14 cellular contexts compared by ENCODE assay signal in the genomic region with DNA sequence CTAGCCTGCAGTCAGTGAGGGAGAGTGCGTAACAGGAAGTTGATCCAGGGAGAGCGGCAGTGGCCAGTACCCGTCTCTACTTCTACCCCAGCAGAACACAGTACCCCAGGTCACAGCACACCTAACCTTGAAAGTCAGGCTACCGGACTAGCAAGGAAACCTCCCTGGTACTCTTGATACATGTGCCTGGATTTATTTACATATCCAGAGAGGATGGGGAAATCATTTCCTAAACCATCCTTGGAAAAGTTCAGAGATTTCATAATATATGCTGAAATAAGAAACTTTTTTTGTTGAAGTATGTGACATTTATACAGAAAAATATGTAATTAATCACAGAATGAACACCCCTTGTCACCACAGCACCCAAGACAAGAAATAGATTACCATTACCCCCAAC. TPM values are rescaled to one million over a fixed set of nuclear protein-coding genes. Genes with fewer than 3 reads are reported as not detected.
A peak's percentile ranks its signal among the peaks of the same experiment; 100 is the strongest.
DNase-seq lines count a peak whose midpoint lies in the region; ATAC-seq, FAIRE-seq and TF ChIP-seq lines count a peak whose summit lies in the region.
"Had no signal": no experiment of that assay in that cellular context is flagged by ENCODE, and none has a peak within 500 bp of the region (broad histone marks: within the 10 kb centered on the region; RNA-seq: fewer than 3 reads in every experiment).

No MANE protein-coding gene starts in this region.

- no CpG with 5 or more reads among the region's 4 CpGs for WGBS in IMR-90 (ENCODE audit: extremely low coverage in 2 of 2, insufficient read length in 1 of 2), 2 experiments

- H3K18ac ChIP-seq in IMR-90 (ENCODE audit: low read depth, low read length), result peak overlapping the region; percentile 86; the same call in 1 of the 2 replicates

- BruUV-seq in MCF 10A (replicated peaks; lab: Mats Ljungman, UMichigan), result no TSS peak
- BruUV-seq in IMR-90 (replicated peaks; lab: Mats Ljungman, UMichigan), result no TSS peak

- dilution Hi-C loops in IMR-90 (cut with HindIII; ENCODE audit: low sequenced_read_pairs, unreplicated experiment), result no loop called here

- peak overlapping the region; percentile 68 for H2BK5ac ChIP-seq in IMR-90 (ENCODE audit: low read depth, low read length, poor library complexity, severe bottlenecking)

- H3K27me3 ChIP-seq in breast epithelium, result no peaks in the 10 kb centered on the region
- H3K27me3 ChIP-seq in IMR-90 (ENCODE audit: control insufficient read depth, insufficient read depth, low read length), result no peaks in the 10 kb centered on the region
- H3K27me3 ChIP-seq: BLaER1 had no signal

- CTCF ChIA-PET in MCF 10A (lab: Yijun Ruan, JAX), result no interaction called here
- CTCF ChIA-PET in IMR-90 (lab: Yijun Ruan, JAX), result no interaction called here

- DNase-seq in MCF 10A (ENCODE audit: unreplicated experiment) (no peak), breast epithelium (ENCODE audit: low spot score in 2 of 2) (no peak), IMR-90 (peak; percentile 19), fibroblast of gingiva (ENCODE audit: low read depth) (peak; percentile 64), urothelium cell line (ENCODE audit: low spot score) (no peak), caudate nucleus (lab: John Stamatoyannopoulos, UW) (no peak)
- DNase-seq: AML-193, Calu3, DMS 273 treated with DMSO at 0.1 percent for 48 hours, H7 had no signal

- no peaks in the 10 kb centered on the region for H3K4me1 Mint-ChIP-seq in MCF 10A (ENCODE audit: insufficient read depth, unreplicated experiment)

- no peak overlapping the region; the same call in 1 of the 2 replicates for H3K23ac ChIP-seq in IMR-90 (ENCODE audit: low read depth, low read length)

- ATAC-seq in IMR-90 (ENCODE audit: low read depth) (peak; percentile 63), SK-N-SH treated with all-trans-retinoic acid at 6 μM for 48 hours (no peak)
- ATAC-seq: A549 had no signal

- H4K5ac ChIP-seq in IMR-90 (ENCODE audit: low read depth, low read length), result peak overlapping the region; percentile 83; the same call in 1 of the 2 replicates

- H3K9ac ChIP-seq in IMR-90 (ENCODE audit: low read depth, low read length), result no peak overlapping the region
- H3K9ac ChIP-seq: BLaER1 had no signal

- H3K4me3 Mint-ChIP-seq in MCF 10A (ENCODE audit: unreplicated experiment), result no peak overlapping the region

- H3K14ac ChIP-seq in IMR-90 (replicated peaks; ENCODE audit: low read depth, low read length), result no peak overlapping the region

- H3K9me3 ChIP-seq in breast epithelium (no peaks in the 10 kb centered on the region), IMR-90 (ENCODE audit: control insufficient read depth, insufficient read depth, low read length) (no peaks in the 10 kb centered on the region)
- H3K9me3 ChIP-seq: A549, BLaER1 had no signal

- in situ Hi-C loops in IMR-90 (cut with MboI; ENCODE audit: low sequenced_read_pairs), result no loop called here

- no peaks in the 10 kb centered on the region for H3K4me1 ChIP-seq in breast epithelium
- H3K4me1 ChIP-seq in IMR-90 (ENCODE audit: control insufficient read depth, insufficient read depth, low read length), result peaks cover 11% of the 10 kb centered on the region
- H3K4me1 ChIP-seq: A549, BLaER1 had no signal

- TF ChIP-seq RAD21 in IMR-90 (IDR thresholded peaks at IDR 0.05; ENCODE audit: low read length), result no peak

- H2BK120ac ChIP-seq in IMR-90 (ENCODE audit: low read depth, low read length), result 0 out of 2 replicates have a peak overlapping the region, but pooled peaks have one; percentile 32

- intact Hi-C loops in MCF 10A (cut with micrococcal nuclease) (no loop called here), breast epithelium (cut with DNase I; ENCODE audit: low total_unique reads) (no loop called here), IMR-90 (cut with micrococcal nuclease) (no loop called here)

- no peak overlapping the region for H4K8ac ChIP-seq in IMR-90 (ENCODE audit: low read depth in 2 of 2, low read length in 2 of 2)

- H3K27ac ChIP-seq in breast epithelium, result no peak overlapping the region
- H3K27ac ChIP-seq in IMR-90 (ENCODE audit: insufficient read depth, low read length), result peak overlapping the region; percentile 90; the same call in 1 of the 2 replicates
- no peak overlapping the region for H3K27ac ChIP-seq in caudate nucleus (ENCODE audit: low read depth, low read length)
- H3K27ac ChIP-seq: A549, BLaER1, HL-60 had no signal

- H3K56ac ChIP-seq in IMR-90 (ENCODE audit: extremely low read depth, insufficient read depth, low read length), result no peak overlapping the region

- no peak overlapping the region for H2BK20ac ChIP-seq in IMR-90 (ENCODE audit: low read depth, low read length)

- no peak for FAIRE-seq in urothelium cell line (lab: Jason Lieb, UNC)
- FAIRE-seq: A549 had no signal

- no peaks in the 10 kb centered on the region for H4K20me1 ChIP-seq in IMR-90 (ENCODE audit: insufficient read depth, low read length)
- H4K20me1 ChIP-seq: BLaER1 had no signal

- no peak overlapping the region for H3K4me3 ChIP-seq in breast epithelium
- H3K4me3 ChIP-seq in IMR-90 (ENCODE audit: insufficient read depth, low read depth, low read length), result no peak overlapping the region
- H3K4me3 ChIP-seq: A549, BLaER1 had no signal

- TF ChIP-seq CTCF in MCF 10A (IDR thresholded peaks at IDR 0.05; ENCODE audit: unreplicated experiment) (no peak), breast epithelium (IDR thresholded peaks at IDR 0.05) (no peak), IMR-90 (conservative IDR thresholded peaks at IDR 0.05; ENCODE audit: low read depth, low read length) (no peak)

- H4K91ac ChIP-seq in IMR-90 (ENCODE audit: insufficient read depth, low read depth, low read length), result 0 out of 2 replicates have a peak overlapping the region, but pooled peaks have one; percentile 38

- TF ChIP-seq POLR2A in breast epithelium (IDR thresholded peaks at IDR 0.05) (no peak), IMR-90 (IDR thresholded peaks at IDR 0.05; ENCODE audit: low read depth, low read length) (no peak)

- H2AK5ac ChIP-seq in IMR-90 (ENCODE audit: low read depth, low read length), result no peak overlapping the region

- no peak overlapping the region for H3K4ac ChIP-seq in IMR-90 (ENCODE audit: low read depth, low read length)

- H2BK15ac ChIP-seq in IMR-90 (ENCODE audit: low read depth, low read length), result no peak overlapping the region

- no peak overlapping the region for H2AK9ac ChIP-seq in IMR-90 (replicated peaks; ENCODE audit: low read depth, low read length, poor library complexity)

- POLR2A ChIA-PET in MCF 10A (lab: Yijun Ruan, JAX) (no interaction called here), IMR-90 (lab: Charles Lee; ENCODE audit: unreplicated experiment) (no interaction called here)

- 0 out of 2 replicates have a peak, but pooled peaks cover 3% of the 10 kb centered on the region for H3K9me1 ChIP-seq in IMR-90 (ENCODE audit: insufficient read depth, low read length)

- no peaks in the 10 kb centered on the region for H3K36me3 ChIP-seq in breast epithelium
- peaks cover 11% of the 10 kb centered on the region for H3K36me3 ChIP-seq in IMR-90 (ENCODE audit: control insufficient read depth, insufficient read depth, low read length)

- peaks cover 43% of the 10 kb centered on the region for H3K36me3 Mint-ChIP-seq in MCF 10A (ENCODE audit: insufficient read depth, unreplicated experiment)

- H3K27me3 Mint-ChIP-seq in MCF 10A (ENCODE audit: insufficient read depth, unreplicated experiment), result no peaks in the 10 kb centered on the region

- H3K4me2 ChIP-seq in IMR-90 (ENCODE audit: low read depth, low read length), result peak overlapping the region; percentile 83; the same call in 1 of the 2 replicates
- H3K4me2 ChIP-seq: A549, BLaER1 had no signal

- H3K9me3 Mint-ChIP-seq in MCF 10A (ENCODE audit: unreplicated experiment), result no peaks in the 10 kb centered on the region

- H2AFZ ChIP-seq in IMR-90 (replicated peaks; ENCODE audit: low read length, poor library complexity), result no peak overlapping the region

- H3K27ac Mint-ChIP-seq in MCF 10A (ENCODE audit: low read depth, unreplicated experiment), result peak overlapping the region; percentile 36

- no peaks in the 10 kb centered on the region; a peak in 1 of 4 replicates for H3K79me1 ChIP-seq in IMR-90 (ENCODE audit: low read depth in 1 of 2, low read length in 2 of 2)

TF ChIP-seq in IMR-90, 13 proteins besides CTCF, POLR2A, EP300 and RAD21 (continues in another document):
- TF ChIP-seq MAFK (IDR thresholded peaks at IDR 0.05; ENCODE audit: low read depth, low read length), result no peak
- TF ChIP-seq MAZ (IDR thresholded peaks at IDR 0.05; ENCODE audit: borderline replicate concordance, low read depth, low read length), result no peak
- TF ChIP-seq RFX5 (IDR thresholded peaks at IDR 0.05; ENCODE audit: low read depth, low read length), result no peak
- TF ChIP-seq RCOR1 (IDR thresholded peaks at IDR 0.05; ENCODE audit: insufficient replicate concordance, low read length), result no peak
- no peak for TF ChIP-seq MXI1 (IDR thresholded peaks at IDR 0.05; ENCODE audit: borderline replicate concordance, low read depth, low read length)
- no peak for TF ChIP-seq SMC3 (IDR thresholded peaks at IDR 0.05; ENCODE audit: low read depth, low read length)

TF ChIP-seq in SK-N-SH treated with all-trans-retinoic acid at 6 μM for 48 hours, 23 proteins besides CTCF, POLR2A, EP300 and RAD21 (continues in another document):
- TF ChIP-seq SNAI2 (CRISPR knock-in tag; IDR thresholded peaks at IDR 0.05) (no peak), BACH2 (CRISPR knock-in tag; IDR thresholded peaks at IDR 0.05; ENCODE audit: borderline replicate concordance) (no peak), ARNTL (CRISPR knock-in tag; IDR thresholded peaks at IDR 0.05; ENCODE audit: borderline replicate concordance, low read depth) (no peak), PPARA (CRISPR knock-in tag; IDR thresholded peaks at IDR 0.05; ENCODE audit: borderline replicate concordance) (no peak), ZFP30 (CRISPR knock-in tag; IDR thresholded peaks at IDR 0.05) (no peak)

RNA-seq across cellular contexts. Expression of a gene that starts 24.5 kb away (rescaled TPM):
- total RNA-seq in MCF 10A (2022) (19.2 and 20.7 TPM in 2 replicates), breast epithelium (10 to 100 TPM; 15.4 to 25.2 (median 15.7) TPM), IMR-90 (2012; rRNA removed) (5.6 and 10.0 TPM in 2 replicates)
- 6.6 and 8.8 TPM in 2 replicates for polyA plus RNA-seq in IMR-90 (2012; rRNA removed)
- 0.90 and 1.5 TPM in 2 replicates for polyA plus RNA-seq in IMR-90 (2012; cell fraction: cytosol; rRNA removed)
- polyA plus RNA-seq in IMR-90 (2012; cell fraction: nucleus; rRNA removed; ENCODE audit: low replicate concordance), result 1.4 and 15.6 TPM in 2 replicates

RNA-seq across cellular contexts. Expression of a gene that starts 24.8 kb away (rescaled TPM):
- total RNA-seq in MCF 10A (2022) (27.4 and 28.6 TPM in 2 replicates), breast epithelium (10 to 100 TPM; 16.4 to 20.9 (median 16.6) TPM), IMR-90 (2012; rRNA removed) (26.7 and 58.9 TPM in 2 replicates)
- polyA plus RNA-seq in IMR-90 (2012; rRNA removed), result 21.1 and 27.4 TPM in 2 replicates
- 6.3 and 9.6 TPM in 2 replicates for polyA plus RNA-seq in IMR-90 (2012; cell fraction: cytosol; rRNA removed)
- 4.5 and 21.2 TPM in 2 replicates for polyA plus RNA-seq in IMR-90 (2012; cell fraction: nucleus; rRNA removed; ENCODE audit: low replicate concordance)

RNA-seq across cellular contexts. Expression of a gene that starts 59.9 kb away (rescaled TPM):
- total RNA-seq in MCF 10A (2022) (8.3 and 22.3 TPM in 2 replicates), breast epithelium (1 to 10 TPM; 2.2 to 4.3 (median 2.6) TPM), IMR-90 (2012; rRNA removed) (13.6 and 26.7 TPM in 2 replicates)
- polyA plus RNA-seq in IMR-90 (2012; rRNA removed), result 12.0 and 14.6 TPM in 2 replicates
- polyA plus RNA-seq in IMR-90 (2012; cell fraction: cytosol; rRNA removed), result 0.98 and 1.5 TPM in 2 replicates
- 0.63 and 7.0 TPM in 2 replicates for polyA plus RNA-seq in IMR-90 (2012; cell fraction: nucleus; rRNA removed; ENCODE audit: low replicate concordance)

Comparison
In these comparisons a context has a peak if more than half of its experiments do, and no peak if none do; other contexts are left out.
1. DNase-seq: peak in IMR-90 (single experiment) and fibroblast of gingiva (single experiment); none in MCF 10A (single experiment), breast epithelium (0 of 2), urothelium cell line (single experiment) and caudate nucleus (0 of 61).